ENCODE assay signal across 8 cellular contexts in the genomic region with DNA sequence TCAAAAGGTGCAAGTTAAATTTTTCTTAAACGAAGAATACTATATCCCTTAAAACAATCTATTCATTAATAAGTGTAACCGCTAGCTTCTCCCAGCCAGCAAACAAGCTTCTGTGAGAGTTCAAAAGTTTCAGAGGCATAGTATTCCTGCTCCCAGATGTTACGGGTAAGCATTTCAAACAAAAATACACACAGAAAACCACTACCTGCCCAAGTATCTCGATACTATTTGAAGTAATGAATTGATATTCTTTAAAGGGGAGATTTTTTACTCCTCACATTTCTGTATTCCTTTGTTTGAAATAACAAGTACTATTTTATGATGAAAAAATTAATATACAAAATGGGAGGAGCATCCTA. TPM values are rescaled to one million over a fixed set of nuclear protein-coding genes. Genes with fewer than 3 reads are reported as not detected.
A peak's percentile ranks its signal among the peaks of the same experiment; 100 is the strongest.
DNase-seq lines count a peak whose midpoint lies in the region; ATAC-seq and TF ChIP-seq lines count a peak whose summit lies in the region.

No MANE protein-coding gene starts in this region.

- no peaks in the 10 kb centered on the region for H3K36me3 Mint-ChIP-seq in CD8-positive, alpha-beta T cell

- TF ChIP-seq POLR2A in Peyer's patch (IDR thresholded peaks at IDR 0.05): no peak

- no peak overlapping the region for H3K27ac Mint-ChIP-seq in CD8-positive, alpha-beta T cell

- H3K4me2 ChIP-seq in neuronal stem cell (ENCODE audit: insufficient read depth, low read length, poor library complexity, severe bottlenecking): peak overlapping the region; percentile 43

- H2AK5ac ChIP-seq in neuronal stem cell (ENCODE audit: low read depth, low read length): no peak overlapping the region

- POLR2A ChIA-PET in CD8-positive, alpha-beta T cell (lab: Charles Lee): no interaction called here

- no peak overlapping the region for H3K4ac ChIP-seq in neuronal stem cell (ENCODE audit: low read length)

- DNase-seq in AG09309 (ENCODE audit: low read depth) (no peak), Peyer's patch (no peak), fibroblast of mammary gland (ENCODE audit: low read depth) (no peak), neuronal stem cell (ENCODE audit: low spot score) (no peak), ecto neural progenitor cell (ENCODE audit: low spot score) (no peak)
- DNase-seq in CD8-positive, alpha-beta T cell: no peak

- H3K79me1 ChIP-seq in neuronal stem cell (ENCODE audit: low read depth, low read length): peaks cover 2% of the 10 kb centered on the region

- H3K18ac ChIP-seq in neuronal stem cell (ENCODE audit: low read length): no peak overlapping the region

- ATAC-seq in HG02642 (IDR thresholded peaks at IDR 0.05; ENCODE audit: poor library complexity, unreplicated experiment): no peak
- ATAC-seq in CD8-positive, alpha-beta T cell: no peak
- no peak for ATAC-seq in HG02870 (IDR thresholded peaks at IDR 0.05; ENCODE audit: unreplicated experiment)

- H3K14ac ChIP-seq in neuronal stem cell (ENCODE audit: low read length): no peak overlapping the region

- H4K91ac ChIP-seq in neuronal stem cell (ENCODE audit: low read depth, low read length, poor library complexity): no peak overlapping the region

- TF ChIP-seq CTCF in AG09309 (IDR thresholded peaks at IDR 0.05; ENCODE audit: control insufficient read depth, insufficient read depth, low read depth, low read length, missing control alignments): no peak
- no peak for TF ChIP-seq CTCF in Peyer's patch (IDR thresholded peaks at IDR 0.05)
- no peak for TF ChIP-seq CTCF in fibroblast of mammary gland (conservative IDR thresholded peaks at IDR 0.05; ENCODE audit: control insufficient read depth, insufficient read depth, low read depth, low read length)
- no peak for TF ChIP-seq CTCF in CD8-positive, alpha-beta T cell (IDR thresholded peaks at IDR 0.05)

- no peak overlapping the region for H3K23ac ChIP-seq in neuronal stem cell (ENCODE audit: low read depth, low read length, poor library complexity)

- H3K4me1 ChIP-seq in Peyer's patch (peaks cover 0 to 11% (median 0%) of the 10 kb centered on the region in 4 donors), neuronal stem cell (ENCODE audit: control insufficient read depth in 2 of 2, insufficient read depth in 1 of 2, low read depth in 1 of 2, low read length in 2 of 2) (peaks cover under 1 to 3% of the 10 kb centered on the region in 2 donors)
- H3K4me1 ChIP-seq in CD8-positive, alpha-beta T cell (ENCODE audit: insufficient read depth, low read length): peaks cover 28% of the 10 kb centered on the region

- H2BK5ac ChIP-seq in neuronal stem cell (ENCODE audit: low read length): no peak overlapping the region

- H3K4me3 Mint-ChIP-seq in CD8-positive, alpha-beta T cell: no peak overlapping the region

- no CpG with 5 or more reads among the region's 4 CpGs for WGBS in neuronal stem cell (ENCODE audit: extremely low coverage in 2 of 2, insufficient read length in 2 of 2, insufficient replicate concordance in 1 of 2), 2 donors

- peaks cover 18% of the 10 kb centered on the region for H3K4me1 Mint-ChIP-seq in CD8-positive, alpha-beta T cell (ENCODE audit: low read depth)

- peaks cover 0 to 12% (median 0%) of the 10 kb centered on the region in 4 donors for H3K9me3 ChIP-seq in Peyer's patch
- peaks cover 0 to 8% of the 10 kb centered on the region in 2 donors for H3K9me3 ChIP-seq in neuronal stem cell (replicated peaks in 1 of 2; ENCODE audit: control insufficient read depth in 2 of 2, insufficient read depth in 1 of 2, low read depth in 1 of 2, low read length in 2 of 2)
- no peaks in the 10 kb centered on the region for H3K9me3 ChIP-seq in CD8-positive, alpha-beta T cell (ENCODE audit: low read length)

- no peak overlapping the region for H2BK120ac ChIP-seq in neuronal stem cell (ENCODE audit: low read depth, low read length)

- peaks cover 51% of the 10 kb centered on the region for H3K27me3 Mint-ChIP-seq in CD8-positive, alpha-beta T cell (ENCODE audit: low read depth)

- H3K27me3 ChIP-seq in Peyer's patch (no peaks in the 10 kb centered on the region), neuronal stem cell (ENCODE audit: control insufficient read depth in 3 of 3, insufficient read depth in 3 of 3, low read depth in 1 of 3, low read length in 3 of 3) (no peaks in the 10 kb centered on the region)
- H3K27me3 ChIP-seq in CD8-positive, alpha-beta T cell (ENCODE audit: insufficient read depth, low read length): peaks cover 47% of the 10 kb centered on the region

- H4K8ac ChIP-seq in neuronal stem cell (ENCODE audit: low read depth, low read length): no peak overlapping the region

- H2BK15ac ChIP-seq in neuronal stem cell (ENCODE audit: low read length): no peak overlapping the region

- no peak overlapping the region for H3K9ac ChIP-seq in neuronal stem cell (ENCODE audit: low read depth, low read length, poor library complexity)

- H3K27ac ChIP-seq in Peyer's patch: peak overlapping the region in 3 of 4 donors; percentile 90 to 97 (median 93)
- no peak overlapping the region for H3K27ac ChIP-seq in neuronal stem cell (replicated peaks; ENCODE audit: low read length)
- no peak overlapping the region for H3K27ac ChIP-seq in CD8-positive, alpha-beta T cell (ENCODE audit: low read depth, low read length)

- H2AFZ ChIP-seq in neuronal stem cell (ENCODE audit: low read length): no peak overlapping the region

- peak overlapping the region; percentile 89 for H3K4me3 ChIP-seq in AG09309 (ENCODE audit: control insufficient read depth, low read depth, low read length)
- H3K4me3 ChIP-seq in Peyer's patch: peak overlapping the region; percentile 45 to 85 (median 56)
- peak overlapping the region; percentile 63 for H3K4me3 ChIP-seq in fibroblast of mammary gland (ENCODE audit: control insufficient read depth, low read depth, low read length)
- peak overlapping the region in 1 of 2 donors; percentile 93 for H3K4me3 ChIP-seq in neuronal stem cell (ENCODE audit: low read length in 2 of 2)
- H3K4me3 ChIP-seq in CD8-positive, alpha-beta T cell (ENCODE audit: low read depth, low read length): no peak overlapping the region

- H3K36me3 ChIP-seq in Peyer's patch (no peaks in the 10 kb centered on the region), neuronal stem cell (replicated peaks in 1 of 2; ENCODE audit: control insufficient read depth in 2 of 2, insufficient read depth in 2 of 2, low read length in 2 of 2) (no peaks in the 10 kb centered on the region)
- H3K36me3 ChIP-seq in CD8-positive, alpha-beta T cell (ENCODE audit: insufficient read depth, low read length): no peaks in the 10 kb centered on the region

- CTCF ChIA-PET in CD8-positive, alpha-beta T cell (lab: Charles Lee): no interaction called here

- intact Hi-C loops in CD8-positive, alpha-beta T cell (cut with DNase I, micrococcal nuclease): loop anchor here in 1 of 2 experiments (10.0 kb wide), 1 partner anchor 546 kb away; no protein-coding TSS in a partner anchor

- peaks cover 11% of the 10 kb centered on the region for H3K9me3 Mint-ChIP-seq in CD8-positive, alpha-beta T cell

- no peak overlapping the region for H2BK12ac ChIP-seq in neuronal stem cell (ENCODE audit: low read length)

RNA-seq across cellular contexts. Expression of a gene that starts 1.5 kb away (rescaled TPM):
- total RNA-seq in Peyer's patch: 100 to 1,000 TPM in 2 of 4 donors, 10 to 100 TPM in 2; 45.4 to 112 (median 88.3) TPM
- polyA plus RNA-seq in neuronal stem cell (2013, experiment 1 of 2): 57.3 TPM
- 58.1 TPM for polyA plus RNA-seq in neuronal stem cell (2013, experiment 2 of 2)
- total RNA-seq in CD8-positive, alpha-beta T cell: not detected

Comparison
In these comparisons a context has a peak if more than half of its experiments do, and no peak if none do; other contexts are left out.
1. H3K27ac ChIP-seq: peak in Peyer's patch (3 of 4); none in neuronal stem cell (single experiment) and CD8-positive, alpha-beta T cell (single experiment).
2. RNA of a gene that starts 1.5 kb away (total RNA-seq): 45.4 to 112 TPM in Peyer's patch; not detected in CD8-positive, alpha-beta T cell; every median in the first group is over 10 times any median in the second.